ENCODE assay signal across 1 cellular context in the genomic region with DNA sequence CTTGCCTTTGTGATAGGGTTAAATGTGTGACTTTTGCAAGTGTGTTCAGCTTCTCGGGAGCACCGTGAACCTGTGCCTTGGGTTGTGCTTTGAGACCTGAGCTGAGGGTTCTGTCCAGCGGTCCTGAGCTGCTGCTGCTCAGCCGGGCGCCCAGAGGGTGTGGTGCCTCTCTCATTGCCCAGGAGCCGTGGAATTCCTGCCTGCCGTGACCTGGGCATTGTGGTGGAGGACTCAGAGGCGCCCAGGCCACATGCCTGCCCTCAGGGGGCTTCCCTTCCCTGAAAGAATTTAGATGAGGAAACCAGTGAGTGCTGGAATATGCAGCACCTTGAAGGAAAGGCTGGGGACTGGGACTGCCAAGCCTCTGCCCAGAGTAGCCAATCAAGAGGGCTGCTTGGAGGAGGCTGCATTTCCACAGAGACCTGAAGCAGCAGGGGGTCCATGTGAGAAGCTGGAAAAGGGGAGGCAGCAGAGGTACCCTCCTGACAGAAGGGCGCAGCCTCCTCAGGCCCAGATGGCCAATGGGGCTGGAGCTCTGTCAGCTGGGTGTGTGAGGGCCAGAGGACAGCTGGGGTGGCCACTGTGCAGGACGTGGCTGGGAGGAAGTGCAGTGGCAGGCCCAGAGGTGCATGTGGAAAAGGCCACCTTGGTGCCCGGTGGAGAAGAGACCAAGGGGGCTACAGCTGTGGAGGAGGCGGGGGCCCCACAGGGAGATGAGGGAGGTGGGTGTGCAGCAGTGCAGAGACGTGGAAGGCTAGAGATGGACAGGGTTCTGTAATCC.
TF ChIP-seq lines count a peak whose summit lies in the region.

No MANE protein-coding gene starts in this region.

TF ChIP-seq in HepG2, 621 proteins besides CTCF, POLR2A, EP300 and RAD21 (continued from another document):
- TF ChIP-seq, protein P1, sequence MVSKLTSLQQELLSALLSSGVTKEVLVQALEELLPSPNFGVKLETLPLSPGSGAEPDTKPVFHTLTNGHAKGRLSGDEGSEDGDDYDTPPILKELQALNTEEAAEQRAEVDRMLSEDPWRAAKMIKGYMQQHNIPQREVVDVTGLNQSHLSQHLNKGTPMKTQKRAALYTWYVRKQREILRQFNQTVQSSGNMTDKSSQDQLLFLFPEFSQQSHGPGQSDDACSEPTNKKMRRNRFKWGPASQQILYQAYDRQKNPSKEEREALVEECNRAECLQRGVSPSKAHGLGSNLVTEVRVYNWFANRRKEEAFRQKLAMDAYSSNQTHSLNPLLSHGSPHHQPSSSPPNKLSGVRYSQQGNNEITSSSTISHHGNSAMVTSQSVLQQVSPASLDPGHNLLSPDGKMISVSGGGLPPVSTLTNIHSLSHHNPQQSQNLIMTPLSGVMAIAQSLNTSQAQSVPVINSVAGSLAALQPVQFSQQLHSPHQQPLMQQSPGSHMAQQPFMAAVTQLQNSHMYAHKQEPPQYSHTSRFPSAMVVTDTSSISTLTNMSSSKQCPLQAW (CRISPR knock-in tag; IDR thresholded peaks at IDR 0.05): no peak
- TF ChIP-seq ZSCAN5A (CRISPR knock-in tag; IDR thresholded peaks at IDR 0.05; ENCODE audit: borderline replicate concordance) (no peak), AGO1 (IDR thresholded peaks at IDR 0.05; ENCODE audit: low read depth, low read length, poor library complexity, severe bottlenecking) (no peak), ZNF614 (CRISPR knock-in tag; IDR thresholded peaks at IDR 0.05; ENCODE audit: borderline replicate concordance) (no peak), ZNF7 (CRISPR knock-in tag; IDR thresholded peaks at IDR 0.05) (no peak), EED (CRISPR knock-in tag; IDR thresholded peaks at IDR 0.05) (no peak), ZNF557 (CRISPR knock-in tag; IDR thresholded peaks at IDR 0.05) (no peak), RCOR2 (CRISPR knock-in tag; IDR thresholded peaks at IDR 0.05) (no peak), ATF7 (IDR thresholded peaks at IDR 0.05) (no peak), ATF7 (CRISPR knock-in tag; IDR thresholded peaks at IDR 0.05) (no peak), KLF15 (CRISPR knock-in tag; IDR thresholded peaks at IDR 0.05; ENCODE audit: borderline replicate concordance) (no peak), HOXA7 (CRISPR knock-in tag; IDR thresholded peaks at IDR 0.05) (no peak)
- TF ChIP-seq, protein P2, sequence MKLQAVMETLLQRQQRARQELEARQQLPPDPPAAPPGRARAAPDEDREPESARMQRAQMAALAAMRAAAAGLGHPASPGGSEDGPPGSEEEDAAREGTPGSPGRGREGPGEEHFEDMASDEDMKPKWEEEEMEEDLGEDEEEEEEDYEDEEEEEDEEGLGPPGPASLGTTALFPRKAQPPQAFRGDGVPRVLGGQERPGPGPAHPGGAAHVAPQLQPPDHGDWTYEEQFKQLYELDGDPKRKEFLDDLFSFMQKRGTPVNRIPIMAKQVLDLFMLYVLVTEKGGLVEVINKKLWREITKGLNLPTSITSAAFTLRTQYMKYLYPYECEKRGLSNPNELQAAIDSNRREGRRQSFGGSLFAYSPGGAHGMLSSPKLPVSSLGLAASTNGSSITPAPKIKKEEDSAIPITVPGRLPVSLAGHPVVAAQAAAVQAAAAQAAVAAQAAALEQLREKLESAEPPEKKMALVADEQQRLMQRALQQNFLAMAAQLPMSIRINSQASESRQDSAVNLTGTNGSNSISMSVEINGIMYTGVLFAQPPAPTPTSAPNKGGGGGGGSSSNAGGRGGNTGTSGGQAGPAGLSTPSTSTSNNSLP (IDR thresholded peaks at IDR 0.05; ENCODE audit: low read depth, low read length): no peak
